Comparison of ENCODE assay signal across 26 cellular contexts in the genomic region with DNA sequence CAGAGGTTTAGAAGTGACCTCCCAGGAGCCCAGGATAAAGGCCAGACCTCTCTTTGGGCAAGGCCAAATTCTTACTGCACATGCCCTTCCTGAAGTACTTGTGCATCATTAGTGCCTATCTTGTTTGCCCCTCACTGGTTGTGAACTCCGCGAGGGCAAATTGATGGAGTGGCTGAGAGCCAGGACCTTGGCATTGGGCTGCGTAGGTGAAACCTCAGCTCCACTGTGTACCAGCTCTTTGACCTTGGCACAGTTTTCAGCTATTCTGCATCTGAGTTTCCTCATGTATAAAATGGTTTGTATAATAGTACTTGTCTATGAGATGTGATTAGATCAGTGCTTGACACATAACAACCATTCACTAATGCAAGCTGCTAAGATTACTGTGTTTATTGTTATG. TPM values are rescaled to one million over a fixed set of nuclear protein-coding genes. Genes with fewer than 3 reads are reported as not detected.
DNase-seq lines count a peak whose midpoint lies in the region; ATAC-seq and TF ChIP-seq lines count a peak whose summit lies in the region.
"Had no signal": no experiment of that assay in that cellular context is flagged by ENCODE, and none has a peak within 500 bp of the region (broad histone marks: within the 10 kb centered on the region; RNA-seq: fewer than 3 reads in every experiment).

No MANE protein-coding gene starts in this region.

- peaks cover 0 to 36% of the 10 kb centered on the region in 2 donors for H3K36me3 ChIP-seq in adrenal gland (replicated peaks in 1 of 2)
- no peaks in the 10 kb centered on the region for H3K36me3 ChIP-seq in testis (ENCODE audit: low read depth, missing control alignments)
- peaks cover 26 to 90% of the 10 kb centered on the region in 2 donors for H3K36me3 ChIP-seq in neuronal stem cell (replicated peaks in 1 of 2; ENCODE audit: control insufficient read depth in 2 of 2, insufficient read depth in 2 of 2, low read length in 2 of 2)

- H4K91ac ChIP-seq in neuronal stem cell (ENCODE audit: low read depth, low read length, poor library complexity): no peak overlapping the region

- H2BK12ac ChIP-seq in neuronal stem cell (ENCODE audit: low read length): no peak overlapping the region

- H2BK120ac ChIP-seq in neuronal stem cell (ENCODE audit: low read depth, low read length): no peak overlapping the region

- no peak overlapping the region for H3K9ac ChIP-seq in neuronal stem cell (ENCODE audit: low read depth, low read length, poor library complexity)
- H3K9ac ChIP-seq: BLaER1 had no signal

- no peak overlapping the region for H3K4me3 ChIP-seq in adrenal gland
- H3K4me3 ChIP-seq in testis: no peak overlapping the region
- no peak overlapping the region for H3K4me3 ChIP-seq in neuronal stem cell (ENCODE audit: low read length in 2 of 2)
- H3K4me3 ChIP-seq: BLaER1, Peyer's patch, SK-N-MC had no signal

- no peak for ATAC-seq in GM18519 (IDR thresholded peaks at IDR 0.05; ENCODE audit: low FRiP score, unreplicated experiment)

- TF ChIP-seq CTCF in adrenal gland (IDR thresholded peaks at IDR 0.05): no peak
- no peak for TF ChIP-seq CTCF in testis (IDR thresholded peaks at IDR 0.05)

- no peak overlapping the region for H3K18ac ChIP-seq in neuronal stem cell (ENCODE audit: low read length)

- intact Hi-C loops in adrenal gland (cut with DNase I): no loop called here
- intact Hi-C loops in testis (cut with DNase I; ENCODE audit: low total_unique reads): no loop called here

- peak overlapping the region in 2 of 5 donors; percentile 4 to 65 for H3K27ac ChIP-seq in adrenal gland
- no peak overlapping the region for H3K27ac ChIP-seq in testis
- H3K27ac ChIP-seq in neuronal stem cell (replicated peaks; ENCODE audit: low read length): no peak overlapping the region
- H3K27ac ChIP-seq: BLaER1, Peyer's patch, SK-N-MC had no signal

- TF ChIP-seq POLR2A in adrenal gland (IDR thresholded peaks at IDR 0.05): no peak
- no peak for TF ChIP-seq POLR2A in testis (IDR thresholded peaks at IDR 0.05)

- DNase-seq in NCI-H2029 treated with DMSO at 0.1 percent for 48 hours (lab: John Stamatoyannopoulos, UW) (peak; percentile 6), NCI-H2029 (lab: John Stamatoyannopoulos, UW) (no peak), DMS79 treated with DMSO at 0.1 percent for 48 hours (lab: John Stamatoyannopoulos, UW) (peak; percentile 31), adrenal gland (peak in 6 of 7 donors; percentile 39 to 69 (median 55)), testis (peak; percentile 45), neuronal stem cell (ENCODE audit: low spot score) (no peak)
- DNase-seq: CD4-positive, CD25-positive, alpha-beta regulatory T cell; HCEC 1CT; KBM-7; MV-4-11; NCI-H1417 treated with DMSO at 0.1 percent for 48 hours; NCI-H1694 treated with DMSO at 0.1 percent for 48 hours; NCI-H2171 treated with DMSO at 0.1 percent for 48 hours; NCI-H446; NCI-H524 treated with DMSO at 0.1 percent for 48 hours; NCI-H774; Peyer's patch; SIG-M5 had no signal

- no peak overlapping the region for H2BK15ac ChIP-seq in neuronal stem cell (ENCODE audit: low read length)

- H3K4me1 ChIP-seq in adrenal gland (replicated peaks in 1 of 2) (peaks cover 0 to 25% of the 10 kb centered on the region in 2 donors), testis (peaks cover 4% of the 10 kb centered on the region), neuronal stem cell (ENCODE audit: control insufficient read depth in 2 of 2, insufficient read depth in 1 of 2, low read depth in 1 of 2, low read length in 2 of 2) (no peaks in the 10 kb centered on the region)
- H3K4me1 ChIP-seq: BLaER1, Peyer's patch had no signal

- H3K14ac ChIP-seq in neuronal stem cell (ENCODE audit: low read length): no peak overlapping the region

- H2AFZ ChIP-seq in neuronal stem cell (ENCODE audit: low read length): no peak overlapping the region

- no peak overlapping the region for H2AK5ac ChIP-seq in neuronal stem cell (ENCODE audit: low read depth, low read length)

- H3K4ac ChIP-seq in neuronal stem cell (ENCODE audit: low read length): no peak overlapping the region

- H3K9me3 ChIP-seq in adrenal gland (replicated peaks in 1 of 3) (no peaks in the 10 kb centered on the region), testis (no peaks in the 10 kb centered on the region), neuronal stem cell (replicated peaks in 1 of 2; ENCODE audit: control insufficient read depth in 2 of 2, insufficient read depth in 1 of 2, low read depth in 1 of 2, low read length in 2 of 2) (no peaks in the 10 kb centered on the region)
- H3K9me3 ChIP-seq: BLaER1, Peyer's patch had no signal

- H3K27me3 ChIP-seq in adrenal gland (no peaks in the 10 kb centered on the region), testis (no peaks in the 10 kb centered on the region), neuronal stem cell (ENCODE audit: control insufficient read depth in 3 of 3, insufficient read depth in 3 of 3, low read depth in 1 of 3, low read length in 3 of 3) (no peaks in the 10 kb centered on the region)
- H3K27me3 ChIP-seq: BLaER1, Peyer's patch had no signal

- WGBS in adrenal gland, 4 donors: 37 to 51% (median 43%) methylated on average over 3 of the region's 3 CpGs
- WGBS in testis, 2 donors: 63 to 65% methylated on average over 3 of the region's 3 CpGs
- WGBS in neuronal stem cell (ENCODE audit: extremely low coverage in 2 of 2, insufficient read length in 2 of 2, insufficient replicate concordance in 1 of 2), 2 donors: no CpG with 5 or more reads among the region's 3 CpGs

- no peak overlapping the region for H3K23ac ChIP-seq in neuronal stem cell (ENCODE audit: low read depth, low read length, poor library complexity)

- no peak overlapping the region for H3K4me2 ChIP-seq in neuronal stem cell (ENCODE audit: insufficient read depth, low read length, poor library complexity, severe bottlenecking)
- H3K4me2 ChIP-seq: BLaER1 had no signal

- H2BK5ac ChIP-seq in neuronal stem cell (ENCODE audit: low read length): no peak overlapping the region

- H3K79me1 ChIP-seq in neuronal stem cell (ENCODE audit: low read depth, low read length): no peaks in the 10 kb centered on the region

- no peak overlapping the region for H4K8ac ChIP-seq in neuronal stem cell (ENCODE audit: low read depth, low read length)

RNA-seq across cellular contexts. Expression of a gene that starts 11.5 kb away (rescaled TPM):
- 10 to 100 TPM in 3 of 8 donors, 1 to 10 TPM in 5; 3.0 to 13.8 (median 7.0) TPM for total RNA-seq in adrenal gland
- 1 to 10 TPM; 4.3 to 5.2 (median 4.4) TPM for polyA plus RNA-seq in adrenal gland
- 10 to 100 TPM; 29.7 to 37.6 TPM for total RNA-seq in testis
- 22.8 TPM for polyA plus RNA-seq in testis (ENCODE audit: insufficient read depth, low read depth, low replicate concordance)
- polyA plus RNA-seq in neuronal stem cell (2013, experiment 1 of 2): 11.4 TPM
- polyA plus RNA-seq in neuronal stem cell (2013, experiment 2 of 2): 10.2 TPM

RNA-seq across cellular contexts. Expression of a gene that starts 29.7 kb away (rescaled TPM):
- not detected for total RNA-seq in adrenal gland
- polyA plus RNA-seq in adrenal gland: not detected
- not detected for total RNA-seq in testis
- polyA plus RNA-seq in testis (ENCODE audit: insufficient read depth, low read depth, low replicate concordance): not detected
- not detected for polyA plus RNA-seq in neuronal stem cell (2013, experiment 1 of 2)
- not detected for polyA plus RNA-seq in neuronal stem cell (2013, experiment 2 of 2)
- total RNA-seq: A172; CD4-positive, CD25-positive, alpha-beta regulatory T cell; H1; LHCN-M2; MCF 10A; Peyer's patch had no signal
- polyA plus RNA-seq: AG04450; CD4-positive, CD25-positive, alpha-beta regulatory T cell; H1 had no signal

Comparison
In these comparisons a context has a peak if more than half of its experiments do, and no peak if none do; other contexts are left out.
1. DNase-seq: peak in NCI-H2029 treated with DMSO at 0.1 percent for 48 hours (single experiment), DMS79 treated with DMSO at 0.1 percent for 48 hours (single experiment), adrenal gland (6 of 7) and testis (single experiment); none in NCI-H2029 (single experiment) and neuronal stem cell (single experiment).